9 cellular contexts compared by ENCODE assay signal in genomic region chr6:27791182-27791939, GRCh38.
DNase-seq lines count a peak whose midpoint lies in the region; TF ChIP-seq lines count a peak whose summit lies in the region.
"Had no signal": no experiment of that assay in that cellular context is flagged by ENCODE, and none has a peak within 500 bp of the region (broad histone marks: within the 10 kb centered on the region; RNA-seq: fewer than 3 reads in every experiment).

No MANE protein-coding gene starts in this region.

- TF ChIP-seq POLR2A in NB4 (IDR thresholded peaks at IDR 0.05; ENCODE audit: extremely low read depth, insufficient read length) = no peak

- H3K9me3 ChIP-seq in liver (ENCODE audit: control insufficient read depth in 4 of 4, low read length in 3 of 4) = no peaks in the 10 kb centered on the region
- no peaks in the 10 kb centered on the region for H3K9me3 ChIP-seq in stomach smooth muscle (ENCODE audit: control insufficient read depth in 2 of 2, low read length in 2 of 2)

- H3K4me1 ChIP-seq in liver (ENCODE audit: control insufficient read depth in 4 of 4, insufficient read depth in 4 of 4, low read length in 3 of 4) (peaks cover 2 to 19% (median 16%) of the 10 kb centered on the region in 4 donors), stomach smooth muscle (ENCODE audit: control insufficient read depth, insufficient read depth, low read length) (peaks cover 8% of the 10 kb centered on the region)

- peak overlapping the region; percentile 81 for H3K4me3 Mint-ChIP-seq in T-helper 1 cell treated with Interleukin-12 subunit alpha and Interleukin-12 subunit beta and Interleukin-4 antibody, amounts not matched to agents 30 μg/mL and 1 μg/mL, for 36 hours
- H3K4me3 Mint-ChIP-seq in dendritic cell treated with granulocyte-macrophage colony-stimulating factor and Interleukin-4, amounts not matched to agents 40 ng/mL and 50 ng/mL, for 4 days = peak overlapping the region; percentile 79

- H3K4me1 Mint-ChIP-seq in T-helper 1 cell treated with Interleukin-12 subunit alpha and Interleukin-12 subunit beta and Interleukin-4 antibody, amounts not matched to agents 30 μg/mL and 1 μg/mL, for 36 hours (ENCODE audit: low read depth) = peaks cover 34% of the 10 kb centered on the region
- H3K4me1 Mint-ChIP-seq in dendritic cell treated with granulocyte-macrophage colony-stimulating factor and Interleukin-4, amounts not matched to agents 40 ng/mL and 50 ng/mL, for 4 days (ENCODE audit: low read depth) = peaks cover 15% of the 10 kb centered on the region

- DNase-seq in SHP77 (lab: John Stamatoyannopoulos, UW) (peak; percentile 63 to 81), SHP77 treated with DMSO at 0.1 percent for 48 hours (lab: John Stamatoyannopoulos, UW) (no peak), NB4 (ENCODE audit: low read depth) (peak; percentile 84), NCI-H187 (lab: John Stamatoyannopoulos, UW) (no peak)
- DNase-seq: DND-41 had no signal

- H3K4me3 ChIP-seq in NB4 (ENCODE audit: low read depth, low read length) (peak overlapping the region; percentile 78), liver (ENCODE audit: low read depth in 1 of 3, low read length in 3 of 3) (peak overlapping the region; percentile 30 to 66 (median 41)), stomach smooth muscle (ENCODE audit: low read length in 2 of 2) (peak overlapping the region; percentile 67 to 75)

- no peak for TF ChIP-seq CTCF in NB4 (IDR thresholded peaks at IDR 0.05; ENCODE audit: low read depth, low read length)
- no peak for TF ChIP-seq CTCF in liver (IDR thresholded peaks at IDR 0.05; ENCODE audit: low read depth, low read length, missing input control)

- intact Hi-C loops in dendritic cell treated with granulocyte-macrophage colony-stimulating factor and Interleukin-4, amounts not matched to agents 40 ng/mL and 50 ng/mL, for 4 days (cut with micrococcal nuclease) = loop anchor here (1.0 kb wide), 1 partner anchor 603 kb away; no protein-coding TSS in a partner anchor

- H3K27me3 Mint-ChIP-seq in T-helper 1 cell treated with Interleukin-12 subunit alpha and Interleukin-12 subunit beta and Interleukin-4 antibody, amounts not matched to agents 30 μg/mL and 1 μg/mL, for 36 hours (ENCODE audit: low read depth) = peaks cover 15% of the 10 kb centered on the region
- H3K27me3 Mint-ChIP-seq in dendritic cell treated with granulocyte-macrophage colony-stimulating factor and Interleukin-4, amounts not matched to agents 40 ng/mL and 50 ng/mL, for 4 days = peaks cover 19% of the 10 kb centered on the region

- 10% methylated on average over 22 of the region's 22 CpGs for WGBS in liver

- no peaks in the 10 kb centered on the region for H3K9me3 Mint-ChIP-seq in T-helper 1 cell treated with Interleukin-12 subunit alpha and Interleukin-12 subunit beta and Interleukin-4 antibody, amounts not matched to agents 30 μg/mL and 1 μg/mL, for 36 hours
- H3K9me3 Mint-ChIP-seq in dendritic cell treated with granulocyte-macrophage colony-stimulating factor and Interleukin-4, amounts not matched to agents 40 ng/mL and 50 ng/mL, for 4 days = no peaks in the 10 kb centered on the region

- no peaks in the 10 kb centered on the region for H3K36me3 Mint-ChIP-seq in T-helper 1 cell treated with Interleukin-12 subunit alpha and Interleukin-12 subunit beta and Interleukin-4 antibody, amounts not matched to agents 30 μg/mL and 1 μg/mL, for 36 hours (ENCODE audit: low read depth)
- H3K36me3 Mint-ChIP-seq in dendritic cell treated with granulocyte-macrophage colony-stimulating factor and Interleukin-4, amounts not matched to agents 40 ng/mL and 50 ng/mL, for 4 days (ENCODE audit: low read depth) = no peaks in the 10 kb centered on the region

- H3K36me3 ChIP-seq in liver (ENCODE audit: control insufficient read depth in 4 of 4, insufficient read depth in 3 of 4, low read depth in 1 of 4, low read length in 3 of 4) (no peaks in the 10 kb centered on the region), stomach smooth muscle (ENCODE audit: control insufficient read depth in 2 of 2, insufficient read depth in 2 of 2, low read length in 2 of 2) (no peaks in the 10 kb centered on the region)

- H3K9ac ChIP-seq in liver (ENCODE audit: low read depth in 1 of 2, low read length in 2 of 2) = no peak overlapping the region
- H3K9ac ChIP-seq in stomach smooth muscle (ENCODE audit: low read length in 2 of 2) = peak overlapping the region in 1 of 2 donors; percentile 36

- H3K27ac ChIP-seq in liver (ENCODE audit: low read depth in 1 of 2, low read length in 2 of 2) (no peak overlapping the region), stomach smooth muscle (ENCODE audit: low read length) (no peak overlapping the region)

- H3K27ac Mint-ChIP-seq in T-helper 1 cell treated with Interleukin-12 subunit alpha and Interleukin-12 subunit beta and Interleukin-4 antibody, amounts not matched to agents 30 μg/mL and 1 μg/mL, for 36 hours = peak overlapping the region; percentile 67
- peak overlapping the region; percentile 56 for H3K27ac Mint-ChIP-seq in dendritic cell treated with granulocyte-macrophage colony-stimulating factor and Interleukin-4, amounts not matched to agents 40 ng/mL and 50 ng/mL, for 4 days

- peak; percentile 16 to 27 for TF ChIP-seq RAD21 in liver (IDR thresholded peaks at IDR 0.05)

- H3K27me3 ChIP-seq in liver (ENCODE audit: control insufficient read depth in 4 of 4, insufficient read depth in 4 of 4, low read length in 3 of 4) (no peaks in the 10 kb centered on the region), stomach smooth muscle (ENCODE audit: control insufficient read depth in 1 of 2, insufficient read depth in 2 of 2, low read length in 2 of 2) (peaks cover 4 to 34% of the 10 kb centered on the region in 2 donors)

TF ChIP-seq in liver, 16 proteins besides CTCF, POLR2A, EP300 and RAD21:
- TF ChIP-seq TAF1 (conservative IDR thresholded peaks at IDR 0.05) = no peak
- no peak for TF ChIP-seq NR2F2 (IDR thresholded peaks at IDR 0.05)
- no peak for TF ChIP-seq HNF4G (IDR thresholded peaks at IDR 0.05)
- no peak for TF ChIP-seq FOXA1 (IDR thresholded peaks at IDR 0.05)
- TF ChIP-seq EGR1 (IDR thresholded peaks at IDR 0.05; ENCODE audit: low read depth in 2 of 2) = no peak
- no peak for TF ChIP-seq FOXA2 (IDR thresholded peaks at IDR 0.05)
- TF ChIP-seq, protein P1, sequence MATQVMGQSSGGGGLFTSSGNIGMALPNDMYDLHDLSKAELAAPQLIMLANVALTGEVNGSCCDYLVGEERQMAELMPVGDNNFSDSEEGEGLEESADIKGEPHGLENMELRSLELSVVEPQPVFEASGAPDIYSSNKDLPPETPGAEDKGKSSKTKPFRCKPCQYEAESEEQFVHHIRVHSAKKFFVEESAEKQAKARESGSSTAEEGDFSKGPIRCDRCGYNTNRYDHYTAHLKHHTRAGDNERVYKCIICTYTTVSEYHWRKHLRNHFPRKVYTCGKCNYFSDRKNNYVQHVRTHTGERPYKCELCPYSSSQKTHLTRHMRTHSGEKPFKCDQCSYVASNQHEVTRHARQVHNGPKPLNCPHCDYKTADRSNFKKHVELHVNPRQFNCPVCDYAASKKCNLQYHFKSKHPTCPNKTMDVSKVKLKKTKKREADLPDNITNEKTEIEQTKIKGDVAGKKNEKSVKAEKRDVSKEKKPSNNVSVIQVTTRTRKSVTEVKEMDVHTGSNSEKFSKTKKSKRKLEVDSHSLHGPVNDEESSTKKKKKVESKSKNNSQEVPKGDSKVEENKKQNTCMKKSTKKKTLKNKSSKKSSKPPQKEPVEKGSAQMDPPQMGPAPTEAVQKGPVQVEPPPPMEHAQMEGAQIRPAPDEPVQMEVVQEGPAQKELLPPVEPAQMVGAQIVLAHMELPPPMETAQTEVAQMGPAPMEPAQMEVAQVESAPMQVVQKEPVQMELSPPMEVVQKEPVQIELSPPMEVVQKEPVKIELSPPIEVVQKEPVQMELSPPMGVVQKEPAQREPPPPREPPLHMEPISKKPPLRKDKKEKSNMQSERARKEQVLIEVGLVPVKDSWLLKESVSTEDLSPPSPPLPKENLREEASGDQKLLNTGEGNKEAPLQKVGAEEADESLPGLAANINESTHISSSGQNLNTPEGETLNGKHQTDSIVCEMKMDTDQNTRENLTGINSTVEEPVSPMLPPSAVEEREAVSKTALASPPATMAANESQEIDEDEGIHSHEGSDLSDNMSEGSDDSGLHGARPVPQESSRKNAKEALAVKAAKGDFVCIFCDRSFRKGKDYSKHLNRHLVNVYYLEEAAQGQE (IDR thresholded peaks at IDR 0.05) = peak; percentile 42
- no peak for TF ChIP-seq SP1 (IDR thresholded peaks at IDR 0.05)
- TF ChIP-seq YY1 (IDR thresholded peaks at IDR 0.05) = peak; percentile 24
- peak; percentile 26 for TF ChIP-seq MAX (IDR thresholded peaks at IDR 0.05)
- peak in 1 of 2 donors; percentile 13 for TF ChIP-seq RXRA (IDR thresholded peaks at IDR 0.05)
- TF ChIP-seq GABPA (IDR thresholded peaks at IDR 0.05 in 1 of 2, conservative IDR thresholded peaks at IDR 0.05 in 1 of 2) = no peak
- TF ChIP-seq, protein P2, sequence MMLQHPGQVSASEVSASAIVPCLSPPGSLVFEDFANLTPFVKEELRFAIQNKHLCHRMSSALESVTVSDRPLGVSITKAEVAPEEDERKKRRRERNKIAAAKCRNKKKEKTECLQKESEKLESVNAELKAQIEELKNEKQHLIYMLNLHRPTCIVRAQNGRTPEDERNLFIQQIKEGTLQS (IDR thresholded peaks at IDR 0.05) = peak; percentile 97
- peak; percentile 72 to 81 for TF ChIP-seq HNF4A (conservative IDR thresholded peaks at IDR 0.05)
- TF ChIP-seq, protein P3, sequence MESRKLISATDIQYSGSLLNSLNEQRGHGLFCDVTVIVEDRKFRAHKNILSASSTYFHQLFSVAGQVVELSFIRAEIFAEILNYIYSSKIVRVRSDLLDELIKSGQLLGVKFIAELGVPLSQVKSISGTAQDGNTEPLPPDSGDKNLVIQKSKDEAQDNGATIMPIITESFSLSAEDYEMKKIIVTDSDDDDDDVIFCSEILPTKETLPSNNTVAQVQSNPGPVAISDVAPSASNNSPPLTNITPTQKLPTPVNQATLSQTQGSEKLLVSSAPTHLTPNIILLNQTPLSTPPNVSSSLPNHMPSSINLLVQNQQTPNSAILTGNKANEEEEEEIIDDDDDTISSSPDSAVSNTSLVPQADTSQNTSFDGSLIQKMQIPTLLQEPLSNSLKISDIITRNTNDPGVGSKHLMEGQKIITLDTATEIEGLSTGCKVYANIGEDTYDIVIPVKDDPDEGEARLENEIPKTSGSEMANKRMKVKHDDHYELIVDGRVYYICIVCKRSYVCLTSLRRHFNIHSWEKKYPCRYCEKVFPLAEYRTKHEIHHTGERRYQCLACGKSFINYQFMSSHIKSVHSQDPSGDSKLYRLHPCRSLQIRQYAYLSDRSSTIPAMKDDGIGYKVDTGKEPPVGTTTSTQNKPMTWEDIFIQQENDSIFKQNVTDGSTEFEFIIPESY (IDR thresholded peaks at IDR 0.05) = no peak
- TF ChIP-seq JUND (IDR thresholded peaks at IDR 0.05) = no peak

Comparison
In these comparisons a context has a peak if more than half of its experiments do, and no peak if none do; other contexts are left out.
1. DNase-seq: peak in SHP77 (2 of 2) and NB4 (single experiment); none in SHP77 treated with DMSO at 0.1 percent for 48 hours (single experiment) and NCI-H187 (0 of 2).
2. Peak in every context shown above with its lines, with median percentiles within 50 percentile points of each other: H3K4me3 ChIP-seq.